Comparison of ENCODE assay signal across 19 cellular contexts in the genomic region with DNA sequence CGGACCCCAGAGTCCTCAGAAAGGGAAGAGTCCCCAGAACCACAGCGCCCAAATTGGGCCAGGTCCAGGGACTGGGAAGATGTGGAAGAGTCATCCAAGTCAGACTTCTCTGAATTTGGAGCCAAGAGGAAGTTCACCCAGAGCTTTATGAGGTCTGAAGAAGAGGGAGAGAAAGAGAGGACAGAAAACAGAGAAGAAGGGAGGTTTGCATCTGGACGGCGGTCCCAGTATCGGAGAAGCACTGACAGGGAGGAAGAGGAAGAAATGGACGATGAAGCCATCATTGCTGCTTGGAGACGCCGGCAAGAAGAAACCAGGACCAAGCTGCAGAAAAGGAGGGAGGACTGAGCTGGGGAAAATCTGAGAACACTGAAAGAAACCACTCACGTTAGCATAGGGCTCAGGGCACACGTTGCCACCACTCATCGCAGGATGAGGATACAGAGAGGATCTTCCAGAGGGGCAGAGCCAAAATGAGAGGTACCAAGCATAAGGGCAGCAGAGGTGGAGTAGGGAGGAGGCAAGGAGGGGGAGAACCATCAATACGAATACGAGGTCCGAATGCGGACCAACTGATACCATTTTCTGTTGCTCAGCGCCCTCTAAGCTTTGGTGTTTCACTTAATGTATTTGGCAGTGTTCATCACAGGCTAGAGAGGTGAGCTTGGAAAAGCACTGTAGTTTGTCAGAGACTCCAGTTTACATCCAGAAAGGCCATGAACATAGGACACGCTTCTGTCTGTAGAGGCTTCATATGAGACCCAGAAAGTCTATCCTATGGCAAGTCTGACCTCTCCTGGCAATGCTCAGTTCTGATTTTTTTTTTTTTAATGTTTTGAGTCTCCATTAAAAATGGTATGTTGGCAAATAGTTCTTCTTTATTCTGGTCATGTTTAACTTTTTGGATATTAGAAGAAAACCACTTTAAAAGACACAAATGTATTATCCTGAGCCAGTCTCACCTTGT. TPM values are rescaled to one million over a fixed set of nuclear protein-coding genes. Genes with fewer than 3 reads are reported as not detected.
DNase-seq lines count a peak whose midpoint lies in the region; ATAC-seq, FAIRE-seq and TF ChIP-seq lines count a peak whose summit lies in the region.
"Had no signal": no experiment of that assay in that cellular context is flagged by ENCODE, and none has a peak within 500 bp of the region (broad histone marks: within the 10 kb centered on the region; RNA-seq: fewer than 3 reads in every experiment).

No MANE protein-coding gene starts in this region.

- CTCF ChIA-PET in K562 (lab: Yijun Ruan, JAX; ENCODE audit: low intra/inter-chr PET ratio): no interaction called here

- intact Hi-C loops in K562 (cut with micrococcal nuclease): no loop called here

- TF ChIP-seq EP300 in K562 (IDR thresholded peaks at IDR 0.05; ENCODE audit: low read length): no peak

- no peaks in the 10 kb centered on the region for H3K79me2 ChIP-seq in K562 (ENCODE audit: control insufficient read depth, insufficient read depth, low read length)

- H3K27me3 ChIP-seq in K562 (ENCODE audit: control insufficient read depth in 2 of 2, insufficient read depth in 2 of 2, low read length in 2 of 2): peaks cover 58 to 70% of the 10 kb centered on the region in 2 experiments
- H3K27me3 ChIP-seq: ovary had no signal

- H3K9me3 Mint-ChIP-seq in osteocyte (ENCODE audit: unreplicated experiment): no peaks in the 10 kb centered on the region
- H3K9me3 Mint-ChIP-seq: activated T-helper 1 cell treated with anti-CD3 and anti-CD28 coated beads, Interleukin-12 subunit alpha, Interleukin-12 subunit beta, Interleukin-2, Interleukin-4 antibody, amounts not matched to agents 30 ng/mL and 10 ng/mL and 1 ng/mL, durations not matched to agents 14 hours and 24 hours and 36 hours had no signal

- no peak overlapping the region for H3K9ac ChIP-seq in K562 (ENCODE audit: insufficient read depth in 1 of 2, low read depth in 2 of 2, low read length in 2 of 2)

- peak; percentile 6 for DNase-seq in NCI-H1694 treated with DMSO at 0.1 percent for 48 hours (lab: John Stamatoyannopoulos, UW)
- no peak for DNase-seq in NCI-H1694 (lab: John Stamatoyannopoulos, UW)
- peak; percentile 31 for DNase-seq in NAMALWA (ENCODE audit: low spot score)
- no peak for DNase-seq in K562 (ENCODE audit: extremely low read depth in 1 of 4, low spot score in 3 of 4)
- no peak for DNase-seq in osteocyte (ENCODE audit: extremely low spot score, unreplicated experiment)
- DNase-seq: activated CD4-positive, alpha-beta T cell treated with anti-CD3 and anti-CD28 coated beads, Interleukin-2, amount 50 U/mL, for 4 hours; amygdala; DMS79; NCI-H2081 treated with DMSO at 0.1 percent for 48 hours; ovary; spleen had no signal

- no peak for FAIRE-seq in K562 (lab: Jason Lieb, UNC)
- FAIRE-seq: GM12892 had no signal

- H3K27ac Mint-ChIP-seq in osteocyte (ENCODE audit: unreplicated experiment): no peak overlapping the region
- H3K27ac Mint-ChIP-seq: activated T-helper 1 cell treated with anti-CD3 and anti-CD28 coated beads, Interleukin-12 subunit alpha, Interleukin-12 subunit beta, Interleukin-2, Interleukin-4 antibody, amounts not matched to agents 30 ng/mL and 10 ng/mL and 1 ng/mL, durations not matched to agents 14 hours and 24 hours and 36 hours had no signal

- peaks cover 4% of the 10 kb centered on the region for H3K9me1 ChIP-seq in K562 (ENCODE audit: control insufficient read depth, insufficient read depth, low read length)

- no peak for TF ChIP-seq POLR2A in K562 (conservative IDR thresholded peaks at IDR 0.05)

- H2AFZ ChIP-seq in K562 (ENCODE audit: low read depth, low read length): no peak overlapping the region

- WGBS in K562 (ENCODE audit: insufficient coverage, low coverage, missing lambda C conversion rate): 1% methylated on average over 17 of the region's 17 CpGs

- in situ Hi-C loops in K562 (cut with MboI): no loop called here

- H3K27ac ChIP-seq in K562 (ENCODE audit: extremely low read depth, low read depth, low read length): no peak overlapping the region
- H3K27ac ChIP-seq: ovary, spleen had no signal

- H3K4me2 ChIP-seq in K562 (ENCODE audit: insufficient read depth, low read length): no peak overlapping the region

- ATAC-seq in K562 (no peak), HG02642 (IDR thresholded peaks at IDR 0.05; ENCODE audit: poor library complexity, unreplicated experiment) (no peak), HG03457 (IDR thresholded peaks at IDR 0.05; ENCODE audit: unreplicated experiment) (no peak), HG02798 (IDR thresholded peaks at IDR 0.05; ENCODE audit: poor library complexity, unreplicated experiment) (no peak)

- H4K20me1 ChIP-seq in K562 (replicated peaks; ENCODE audit: control insufficient read depth, insufficient read depth, low read length): no peaks in the 10 kb centered on the region

- no peak overlapping the region for H3K4me3 ChIP-seq in K562
- H3K4me3 ChIP-seq: ovary, spleen had no signal

- POLR2A ChIA-PET in K562 (lab: Yijun Ruan, JAX): interaction anchor here (0.7 to 1.1 kb wide), 5 partner anchors 11 to 113 kb away, joined by 3 to 6 read pairs (median 3); no protein-coding TSS in a partner anchor

- H3K4me1 Mint-ChIP-seq in osteocyte (ENCODE audit: unreplicated experiment): peaks cover 3% of the 10 kb centered on the region

- H3K36me3 Mint-ChIP-seq in osteocyte (ENCODE audit: unreplicated experiment): no peaks in the 10 kb centered on the region

- no peaks in the 10 kb centered on the region for H3K36me3 ChIP-seq in K562 (ENCODE audit: control insufficient read depth, insufficient read depth, low read length)
- H3K36me3 ChIP-seq: ovary, spleen had no signal

- no TSS peak for BruUV-seq in K562 (replicated peaks; lab: Mats Ljungman, UMichigan)

- TF ChIP-seq RAD21 in K562 (CRISPR knock-in tag; conservative IDR thresholded peaks at IDR 0.05 in 1 of 2, IDR thresholded peaks at IDR 0.05 in 1 of 2): no peak; a peak in 1 of 4 replicates

- peaks cover 0 to 7% of the 10 kb centered on the region in 2 experiments; a peak in 1 of 5 replicates for H3K4me1 ChIP-seq in K562 (replicated peaks in 1 of 2; ENCODE audit: control insufficient read depth in 2 of 2, insufficient read depth in 2 of 2, low read length in 2 of 2)
- H3K4me1 ChIP-seq: spleen had no signal

- H3K27me3 Mint-ChIP-seq in osteocyte (ENCODE audit: unreplicated experiment): peaks cover 33% of the 10 kb centered on the region

- H3K4me3 Mint-ChIP-seq in osteocyte (ENCODE audit: unreplicated experiment): no peak overlapping the region
- H3K4me3 Mint-ChIP-seq: activated T-helper 1 cell treated with anti-CD3 and anti-CD28 coated beads, Interleukin-12 subunit alpha, Interleukin-12 subunit beta, Interleukin-2, Interleukin-4 antibody, amounts not matched to agents 30 ng/mL and 10 ng/mL and 1 ng/mL, durations not matched to agents 14 hours and 24 hours and 36 hours had no signal

- H3K9me3 ChIP-seq in K562 (replicated peaks; ENCODE audit: control insufficient read depth, insufficient read depth, low read depth, low read length): no peaks in the 10 kb centered on the region
- H3K9me3 ChIP-seq: ovary, spleen had no signal

- TF ChIP-seq CTCF in K562 (IDR thresholded peaks at IDR 0.05 in 2 of 3, conservative IDR thresholded peaks at IDR 0.05 in 1 of 3; ENCODE audit: insufficient read depth in 2 of 3, low read depth in 1 of 3, low read length in 3 of 3) (peak in 2 of 3 experiments; percentile 6 to 38; a peak in 2 of 6 replicates), osteocyte (IDR thresholded peaks at IDR 0.05) (peak; percentile 55)

TF ChIP-seq in K562, 482 proteins besides CTCF, POLR2A, EP300 and RAD21 (continues in another document):
- TF ChIP-seq RBM39 (optimal IDR thresholded peaks at IDR 0.05; ENCODE audit: low read depth, low read length) (no peak), ZSCAN29 (IDR thresholded peaks at IDR 0.05) (no peak), POLR2AphosphoS5 (IDR thresholded peaks at IDR 0.05; ENCODE audit: control insufficient read depth, insufficient read depth, low read depth, low read length) (no peak), CBFB (CRISPR knock-in tag; IDR thresholded peaks at IDR 0.05) (no peak), ZNF224 (CRISPR knock-in tag; IDR thresholded peaks at IDR 0.05) (no peak)

RNA-seq across cellular contexts. Expression of a gene that starts 34.7 kb away (rescaled TPM):
- total RNA-seq in K562 (2011; cell fraction: chromatin; rRNA removed; ENCODE audit: low replicate concordance): not detected in 2 replicates
- total RNA-seq in K562 (2011; cell fraction: nucleolus; rRNA removed): not detected in 2 replicates
- total RNA-seq in K562 (2011; cell fraction: nucleoplasm; rRNA removed): not detected in 2 replicates
- not detected in 2 replicates for total RNA-seq in K562 (2014; rRNA removed)
- total RNA-seq in K562 (2014; rRNA removed; fragmentation: Illumina TruSeq; extraction: Trizol): not detected in 2 replicates
- total RNA-seq in K562 (2015; rRNA removed; fragmentation: Illumina TruSeq; extraction: Trizol): not detected in 2 replicates
- total RNA-seq in K562 (2021): not detected in 2 replicates
- not detected in 2 replicates for polyA plus RNA-seq in K562 (2011; rRNA removed)
- polyA plus RNA-seq in K562 (2011; cell fraction: cytosol; rRNA removed): not detected in 2 replicates
- not detected in 2 replicates for polyA plus RNA-seq in K562 (2011; cell fraction: nucleus; rRNA removed)
- not detected in 2 replicates for polyA plus RNA-seq in K562 (2012)
- not detected in 2 replicates for polyA plus RNA-seq in K562 (2014; fragmentation: Illumina TruSeq; extraction: Trizol)
- not detected for polyA plus RNA-seq in K562 (2014; fragmentation: Nextera tagmentation; extraction: Ambion mirVana)
- polyA plus RNA-seq in K562 (2014; rRNA removed): not detected in 2 replicates
- not detected in 2 replicates for polyA minus RNA-seq in K562 (2011; rRNA and poly(A)+ RNA removed)
- polyA minus RNA-seq in K562 (2011; cell fraction: cytosol; rRNA and poly(A)+ RNA removed): not detected in 2 replicates
- polyA minus RNA-seq in K562 (2011; cell fraction: nucleus; rRNA and poly(A)+ RNA removed): not detected in 2 replicates
- 0.70 and 0.86 TPM in 2 replicates for total RNA-seq in osteocyte
- total RNA-seq: activated T-helper 1 cell treated with anti-CD3 and anti-CD28 coated beads, Interleukin-12 subunit alpha, Interleukin-12 subunit beta, Interleukin-2, Interleukin-4 antibody, amounts not matched to agents 30 ng/mL and 10 ng/mL and 1 ng/mL, durations not matched to agents 14 hours and 24 hours and 36 hours; dermis microvascular lymphatic vessel endothelial cell; spleen; T-helper 2 cell treated with Interferon-gamma antibody and Interleukin-4, amounts not matched to agents 100 ng/mL and 5 ng/mL, for 36 hours had no signal
- polyA plus RNA-seq: spleen had no signal

RNA-seq across cellular contexts. Expression of a gene that starts 38.4 kb away (rescaled TPM):
- not detected in 2 replicates for total RNA-seq in K562 (2011; cell fraction: chromatin; rRNA removed; ENCODE audit: low replicate concordance)
- not detected in 2 replicates for total RNA-seq in K562 (2011; cell fraction: nucleolus; rRNA removed)
- not detected in 2 replicates for total RNA-seq in K562 (2011; cell fraction: nucleoplasm; rRNA removed)
- total RNA-seq in K562 (2014; rRNA removed) (not detected in 2 replicates), K562 (2014; rRNA removed; fragmentation: Illumina TruSeq; extraction: Trizol) (not detected in 2 replicates), K562 (2015; rRNA removed; fragmentation: Illumina TruSeq; extraction: Trizol) (not detected in 2 replicates), K562 (2021) (0.07 and 0.13 TPM in 2 replicates), osteocyte (not detected in 2 replicates)
- polyA plus RNA-seq in K562 (2011; rRNA removed) (not detected in 2 replicates), K562 (2014; fragmentation: Illumina TruSeq; extraction: Trizol) (not detected in 2 replicates), K562 (2014; fragmentation: Nextera tagmentation; extraction: Ambion mirVana) (not detected), K562 (2014; rRNA removed) (not detected in 2 replicates)
- polyA plus RNA-seq in K562 (2011; cell fraction: cytosol; rRNA removed): not detected in 2 replicates
- polyA plus RNA-seq in K562 (2011; cell fraction: nucleus; rRNA removed): not detected in 2 replicates
- not detected in 2 replicates for polyA plus RNA-seq in K562 (2012)
- not detected in 2 replicates for polyA minus RNA-seq in K562 (2011; rRNA and poly(A)+ RNA removed)
- not detected in 2 replicates for polyA minus RNA-seq in K562 (2011; cell fraction: cytosol; rRNA and poly(A)+ RNA removed)
- not detected in 2 replicates for polyA minus RNA-seq in K562 (2011; cell fraction: nucleus; rRNA and poly(A)+ RNA removed)
- total RNA-seq: dermis microvascular lymphatic vessel endothelial cell, temporal lobe had no signal

Comparison
In these comparisons a context has a peak if more than half of its experiments do, and no peak if none do; other contexts are left out.
1. DNase-seq: peak in NCI-H1694 treated with DMSO at 0.1 percent for 48 hours (single experiment) and NAMALWA (single experiment); none in NCI-H1694 (single experiment), K562 (0 of 4) and osteocyte (single experiment).